In genomic region chr5:135320718-135321484, GRCh38 we compare ENCODE assay signal across 14 cellular contexts.
DNase-seq lines count a peak whose midpoint lies in the region; TF ChIP-seq lines count a peak whose summit lies in the region.
"Had no signal": no experiment of that assay in that cellular context is flagged by ENCODE, and none has a peak within 500 bp of the region (broad histone marks: within the 10 kb centered on the region; RNA-seq: fewer than 3 reads in every experiment).

No MANE protein-coding gene starts in this region.

- H2AFZ ChIP-seq in neuronal stem cell (ENCODE audit: low read length), result peak overlapping the region; percentile 31

- no peak overlapping the region for H4K8ac ChIP-seq in neuronal stem cell (ENCODE audit: low read depth, low read length)

- H4K91ac ChIP-seq in neuronal stem cell (ENCODE audit: low read depth, low read length, poor library complexity), result no peak overlapping the region

- no peak for TF ChIP-seq EP300 in suprapubic skin (IDR thresholded peaks at IDR 0.05)

- H3K4me3 ChIP-seq in neuronal stem cell (ENCODE audit: low read length in 2 of 2), result no peak overlapping the region
- no peak overlapping the region for H3K4me3 ChIP-seq in suprapubic skin
- H3K4me3 ChIP-seq: HAP-1 had no signal

- no peak overlapping the region for H2BK15ac ChIP-seq in neuronal stem cell (ENCODE audit: low read length)

- peak overlapping the region; percentile 76 for H3K18ac ChIP-seq in neuronal stem cell (ENCODE audit: low read length)

- peak overlapping the region; percentile 51 for H2AK5ac ChIP-seq in neuronal stem cell (ENCODE audit: low read depth, low read length)

- H3K27ac ChIP-seq in neuronal stem cell (replicated peaks; ENCODE audit: low read length), result no peak overlapping the region
- no peak overlapping the region for H3K27ac ChIP-seq in suprapubic skin
- H3K27ac ChIP-seq: HL-60 had no signal

- TF ChIP-seq POLR2A in suprapubic skin (IDR thresholded peaks at IDR 0.05), result no peak

- H2BK5ac ChIP-seq in neuronal stem cell (ENCODE audit: low read length), result no peak overlapping the region

- peak overlapping the region; percentile 47 for H3K14ac ChIP-seq in neuronal stem cell (ENCODE audit: low read length)

- H2BK12ac ChIP-seq in neuronal stem cell (ENCODE audit: low read length), result no peak overlapping the region

- no peaks in the 10 kb centered on the region for H3K79me1 ChIP-seq in neuronal stem cell (ENCODE audit: low read depth, low read length)

- no peak overlapping the region for H2BK120ac ChIP-seq in neuronal stem cell (ENCODE audit: low read depth, low read length)

- H3K9ac ChIP-seq in neuronal stem cell (ENCODE audit: low read depth, low read length, poor library complexity), result no peak overlapping the region

- no peaks in the 10 kb centered on the region for H3K36me3 ChIP-seq in neuronal stem cell (replicated peaks in 1 of 2; ENCODE audit: control insufficient read depth in 2 of 2, insufficient read depth in 2 of 2, low read length in 2 of 2)
- no peaks in the 10 kb centered on the region for H3K36me3 ChIP-seq in suprapubic skin
- H3K36me3 ChIP-seq: HAP-1 had no signal

- DNase-seq in activated effector memory CD4-positive, alpha-beta T cell treated with anti-CD3 and anti-CD28 coated beads, Interleukin-2, amount 50 U/mL, for 16 hours, result peak; percentile 31
- no peak for DNase-seq in activated effector memory CD4-positive, alpha-beta T cell treated with Interleukin-2 at 50 U/mL for 16 hours
- peak; percentile 19 for DNase-seq in NCI-H69 (lab: John Stamatoyannopoulos, UW)
- peak; percentile 26 for DNase-seq in islet precursor cell
- no peak for DNase-seq in neuronal stem cell (ENCODE audit: low spot score)
- no peak for DNase-seq in suprapubic skin (ENCODE audit: low spot score in 2 of 2)
- no peak for DNase-seq in NCI-H446 treated with DMSO at 0.1 percent for 48 hours (lab: John Stamatoyannopoulos, UW)
- no peak for DNase-seq in DMS153 (lab: John Stamatoyannopoulos, UW)
- DNase-seq: CD4-positive, CD25-positive, alpha-beta regulatory T cell; DMS79; NCI-H2029; NCI-H510A had no signal

- peaks cover 0 to 2% of the 10 kb centered on the region in 2 donors for H3K4me1 ChIP-seq in neuronal stem cell (ENCODE audit: control insufficient read depth in 2 of 2, insufficient read depth in 1 of 2, low read depth in 1 of 2, low read length in 2 of 2)
- H3K4me1 ChIP-seq in suprapubic skin, result peaks cover 13% of the 10 kb centered on the region
- H3K4me1 ChIP-seq: HAP-1 had no signal

- no peak overlapping the region for H3K4ac ChIP-seq in neuronal stem cell (ENCODE audit: low read length)

- WGBS in neuronal stem cell (ENCODE audit: extremely low coverage in 2 of 2, insufficient read length in 2 of 2, insufficient replicate concordance in 1 of 2), 2 donors, result no CpG with 5 or more reads among the region's 15 CpGs
- 88% methylated on average over 15 of the region's 15 CpGs for WGBS in suprapubic skin

- H3K23ac ChIP-seq in neuronal stem cell (ENCODE audit: low read depth, low read length, poor library complexity), result no peak overlapping the region

- H3K9me3 ChIP-seq in neuronal stem cell (replicated peaks in 1 of 2; ENCODE audit: control insufficient read depth in 2 of 2, insufficient read depth in 1 of 2, low read depth in 1 of 2, low read length in 2 of 2), result no peaks in the 10 kb centered on the region
- H3K9me3 ChIP-seq in suprapubic skin, result no peaks in the 10 kb centered on the region
- H3K9me3 ChIP-seq: HAP-1 had no signal

- H3K4me2 ChIP-seq in neuronal stem cell (ENCODE audit: insufficient read depth, low read length, poor library complexity, severe bottlenecking), result no peak overlapping the region

- TF ChIP-seq CTCF in suprapubic skin (IDR thresholded peaks at IDR 0.05), result no peak

- peaks cover 0 to 10% (median 0%) of the 10 kb centered on the region in 3 experiments for H3K27me3 ChIP-seq in neuronal stem cell (ENCODE audit: control insufficient read depth in 3 of 3, insufficient read depth in 3 of 3, low read depth in 1 of 3, low read length in 3 of 3)
- H3K27me3 ChIP-seq in suprapubic skin, result no peaks in the 10 kb centered on the region

Comparison
In these comparisons a context has a peak if more than half of its experiments do, and no peak if none do; other contexts are left out.
1. DNase-seq: peak in activated effector memory CD4-positive, alpha-beta T cell treated with anti-CD3 and anti-CD28 coated beads, Interleukin-2, amount 50 U/mL, for 16 hours (single experiment), NCI-H69 (single experiment) and islet precursor cell (single experiment); none in activated effector memory CD4-positive, alpha-beta T cell treated with Interleukin-2 at 50 U/mL for 16 hours (single experiment), neuronal stem cell (single experiment), suprapubic skin (0 of 2), NCI-H446 treated with DMSO at 0.1 percent for 48 hours (single experiment) and DMS153 (single experiment).